1 cellular context compared by ENCODE assay signal in the genomic region with DNA sequence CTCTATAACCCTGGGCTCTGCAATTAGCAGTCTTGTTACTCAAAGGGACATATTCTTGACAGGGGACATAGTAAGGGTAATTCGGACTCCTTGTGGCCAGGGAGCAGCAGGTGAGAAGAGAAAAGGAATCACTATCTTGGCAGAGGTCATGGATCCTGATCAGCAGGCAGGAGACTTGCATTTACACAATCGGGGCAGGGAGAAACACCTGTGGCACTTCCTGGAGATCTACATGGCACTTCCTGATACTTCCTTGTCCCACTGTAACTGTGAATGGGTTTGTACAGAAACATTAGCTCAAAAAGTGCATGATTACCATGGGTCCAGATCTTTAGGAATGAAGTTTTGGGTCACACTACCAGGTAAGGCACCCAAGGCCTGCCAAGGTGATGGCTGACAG.
TF ChIP-seq lines count a peak whose summit lies in the region.

No MANE protein-coding gene starts in this region.

TF ChIP-seq in HepG2, 621 proteins besides CTCF, POLR2A, EP300 and RAD21 (continued from another document):
- TF ChIP-seq ZNF788 (CRISPR knock-in tag; IDR thresholded peaks at IDR 0.05; ENCODE audit: borderline replicate concordance) = peak; percentile 11; the same call in 1 of the 2 replicates
TF ChIP-seq in HepG2: peak in this region for 2.
